In the genomic region with DNA sequence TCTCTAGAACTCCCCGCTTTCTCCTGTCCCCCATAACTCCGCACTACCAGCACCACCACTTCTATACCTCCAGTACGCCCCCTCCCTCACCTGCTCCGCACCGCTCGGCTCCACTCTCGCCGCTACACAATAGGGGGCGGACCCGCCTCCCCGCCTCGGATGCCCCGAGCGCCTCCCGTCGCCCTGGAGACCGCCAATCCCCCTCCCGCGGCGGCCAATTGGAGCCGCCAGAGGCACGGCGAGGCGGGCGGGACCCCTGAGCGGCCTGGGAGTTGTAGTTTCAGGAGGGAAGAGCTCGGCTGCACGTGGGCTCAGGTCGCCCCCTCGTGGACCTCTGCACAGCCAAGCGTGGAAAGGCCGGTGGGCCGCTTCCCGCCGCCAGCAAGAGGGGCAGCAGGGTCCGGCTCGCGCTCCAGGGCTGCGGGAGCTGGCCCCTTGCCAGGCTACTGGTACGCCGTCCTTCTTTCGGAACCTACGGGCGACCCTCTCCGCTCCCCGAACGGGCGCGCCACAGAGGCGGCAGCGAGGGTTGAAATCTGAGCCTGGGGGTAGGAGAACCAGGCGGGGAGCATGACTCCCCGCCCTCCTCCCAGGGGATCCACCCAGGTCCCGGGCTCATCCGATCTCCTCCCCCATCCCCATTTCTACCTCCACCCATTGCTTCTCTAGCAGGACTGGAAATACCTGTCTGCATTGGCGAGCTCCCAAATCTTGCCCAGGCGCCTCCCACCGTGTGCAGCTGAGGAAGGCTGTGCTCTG, we compare ENCODE assay signal across 1 cellular context.
TF ChIP-seq lines count a peak whose summit lies in the region.

A gene with protein sequence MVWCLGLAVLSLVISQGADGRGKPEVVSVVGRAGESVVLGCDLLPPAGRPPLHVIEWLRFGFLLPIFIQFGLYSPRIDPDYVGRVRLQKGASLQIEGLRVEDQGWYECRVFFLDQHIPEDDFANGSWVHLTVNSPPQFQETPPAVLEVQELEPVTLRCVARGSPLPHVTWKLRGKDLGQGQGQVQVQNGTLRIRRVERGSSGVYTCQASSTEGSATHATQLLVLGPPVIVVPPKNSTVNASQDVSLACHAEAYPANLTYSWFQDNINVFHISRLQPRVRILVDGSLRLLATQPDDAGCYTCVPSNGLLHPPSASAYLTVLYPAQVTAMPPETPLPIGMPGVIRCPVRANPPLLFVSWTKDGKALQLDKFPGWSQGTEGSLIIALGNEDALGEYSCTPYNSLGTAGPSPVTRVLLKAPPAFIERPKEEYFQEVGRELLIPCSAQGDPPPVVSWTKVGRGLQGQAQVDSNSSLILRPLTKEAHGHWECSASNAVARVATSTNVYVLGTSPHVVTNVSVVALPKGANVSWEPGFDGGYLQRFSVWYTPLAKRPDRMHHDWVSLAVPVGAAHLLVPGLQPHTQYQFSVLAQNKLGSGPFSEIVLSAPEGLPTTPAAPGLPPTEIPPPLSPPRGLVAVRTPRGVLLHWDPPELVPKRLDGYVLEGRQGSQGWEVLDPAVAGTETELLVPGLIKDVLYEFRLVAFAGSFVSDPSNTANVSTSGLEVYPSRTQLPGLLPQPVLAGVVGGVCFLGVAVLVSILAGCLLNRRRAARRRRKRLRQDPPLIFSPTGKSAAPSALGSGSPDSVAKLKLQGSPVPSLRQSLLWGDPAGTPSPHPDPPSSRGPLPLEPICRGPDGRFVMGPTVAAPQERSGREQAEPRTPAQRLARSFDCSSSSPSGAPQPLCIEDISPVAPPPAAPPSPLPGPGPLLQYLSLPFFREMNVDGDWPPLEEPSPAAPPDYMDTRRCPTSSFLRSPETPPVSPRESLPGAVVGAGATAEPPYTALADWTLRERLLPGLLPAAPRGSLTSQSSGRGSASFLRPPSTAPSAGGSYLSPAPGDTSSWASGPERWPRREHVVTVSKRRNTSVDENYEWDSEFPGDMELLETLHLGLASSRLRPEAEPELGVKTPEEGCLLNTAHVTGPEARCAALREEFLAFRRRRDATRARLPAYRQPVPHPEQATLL (minus strand): TSS at position 131 of the 759 bp plus-strand sequence. CDS start 2,159 bp downstream, outside the sequence.

TF ChIP-seq in liver, 16 proteins besides CTCF, POLR2A, EP300 and RAD21 (continued from another document):
- TF ChIP-seq, protein P1, sequence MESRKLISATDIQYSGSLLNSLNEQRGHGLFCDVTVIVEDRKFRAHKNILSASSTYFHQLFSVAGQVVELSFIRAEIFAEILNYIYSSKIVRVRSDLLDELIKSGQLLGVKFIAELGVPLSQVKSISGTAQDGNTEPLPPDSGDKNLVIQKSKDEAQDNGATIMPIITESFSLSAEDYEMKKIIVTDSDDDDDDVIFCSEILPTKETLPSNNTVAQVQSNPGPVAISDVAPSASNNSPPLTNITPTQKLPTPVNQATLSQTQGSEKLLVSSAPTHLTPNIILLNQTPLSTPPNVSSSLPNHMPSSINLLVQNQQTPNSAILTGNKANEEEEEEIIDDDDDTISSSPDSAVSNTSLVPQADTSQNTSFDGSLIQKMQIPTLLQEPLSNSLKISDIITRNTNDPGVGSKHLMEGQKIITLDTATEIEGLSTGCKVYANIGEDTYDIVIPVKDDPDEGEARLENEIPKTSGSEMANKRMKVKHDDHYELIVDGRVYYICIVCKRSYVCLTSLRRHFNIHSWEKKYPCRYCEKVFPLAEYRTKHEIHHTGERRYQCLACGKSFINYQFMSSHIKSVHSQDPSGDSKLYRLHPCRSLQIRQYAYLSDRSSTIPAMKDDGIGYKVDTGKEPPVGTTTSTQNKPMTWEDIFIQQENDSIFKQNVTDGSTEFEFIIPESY (IDR thresholded peaks at IDR 0.05) = no peak
- TF ChIP-seq, protein P2, sequence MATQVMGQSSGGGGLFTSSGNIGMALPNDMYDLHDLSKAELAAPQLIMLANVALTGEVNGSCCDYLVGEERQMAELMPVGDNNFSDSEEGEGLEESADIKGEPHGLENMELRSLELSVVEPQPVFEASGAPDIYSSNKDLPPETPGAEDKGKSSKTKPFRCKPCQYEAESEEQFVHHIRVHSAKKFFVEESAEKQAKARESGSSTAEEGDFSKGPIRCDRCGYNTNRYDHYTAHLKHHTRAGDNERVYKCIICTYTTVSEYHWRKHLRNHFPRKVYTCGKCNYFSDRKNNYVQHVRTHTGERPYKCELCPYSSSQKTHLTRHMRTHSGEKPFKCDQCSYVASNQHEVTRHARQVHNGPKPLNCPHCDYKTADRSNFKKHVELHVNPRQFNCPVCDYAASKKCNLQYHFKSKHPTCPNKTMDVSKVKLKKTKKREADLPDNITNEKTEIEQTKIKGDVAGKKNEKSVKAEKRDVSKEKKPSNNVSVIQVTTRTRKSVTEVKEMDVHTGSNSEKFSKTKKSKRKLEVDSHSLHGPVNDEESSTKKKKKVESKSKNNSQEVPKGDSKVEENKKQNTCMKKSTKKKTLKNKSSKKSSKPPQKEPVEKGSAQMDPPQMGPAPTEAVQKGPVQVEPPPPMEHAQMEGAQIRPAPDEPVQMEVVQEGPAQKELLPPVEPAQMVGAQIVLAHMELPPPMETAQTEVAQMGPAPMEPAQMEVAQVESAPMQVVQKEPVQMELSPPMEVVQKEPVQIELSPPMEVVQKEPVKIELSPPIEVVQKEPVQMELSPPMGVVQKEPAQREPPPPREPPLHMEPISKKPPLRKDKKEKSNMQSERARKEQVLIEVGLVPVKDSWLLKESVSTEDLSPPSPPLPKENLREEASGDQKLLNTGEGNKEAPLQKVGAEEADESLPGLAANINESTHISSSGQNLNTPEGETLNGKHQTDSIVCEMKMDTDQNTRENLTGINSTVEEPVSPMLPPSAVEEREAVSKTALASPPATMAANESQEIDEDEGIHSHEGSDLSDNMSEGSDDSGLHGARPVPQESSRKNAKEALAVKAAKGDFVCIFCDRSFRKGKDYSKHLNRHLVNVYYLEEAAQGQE (IDR thresholded peaks at IDR 0.05) = no peak
- no peak for TF ChIP-seq HNF4G (IDR thresholded peaks at IDR 0.05)
- TF ChIP-seq NR2F2 (IDR thresholded peaks at IDR 0.05) = no peak
- peak in 1 of 2 donors; percentile 16 for TF ChIP-seq JUND (IDR thresholded peaks at IDR 0.05)
- peak; percentile 74 for TF ChIP-seq SP1 (IDR thresholded peaks at IDR 0.05)
- no peak for TF ChIP-seq EGR1 (IDR thresholded peaks at IDR 0.05; ENCODE audit: low read depth in 2 of 2)
- TF ChIP-seq, protein P3, sequence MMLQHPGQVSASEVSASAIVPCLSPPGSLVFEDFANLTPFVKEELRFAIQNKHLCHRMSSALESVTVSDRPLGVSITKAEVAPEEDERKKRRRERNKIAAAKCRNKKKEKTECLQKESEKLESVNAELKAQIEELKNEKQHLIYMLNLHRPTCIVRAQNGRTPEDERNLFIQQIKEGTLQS (IDR thresholded peaks at IDR 0.05) = no peak
TF ChIP-seq in liver: peak in this region for 6.
